In the genomic region with DNA sequence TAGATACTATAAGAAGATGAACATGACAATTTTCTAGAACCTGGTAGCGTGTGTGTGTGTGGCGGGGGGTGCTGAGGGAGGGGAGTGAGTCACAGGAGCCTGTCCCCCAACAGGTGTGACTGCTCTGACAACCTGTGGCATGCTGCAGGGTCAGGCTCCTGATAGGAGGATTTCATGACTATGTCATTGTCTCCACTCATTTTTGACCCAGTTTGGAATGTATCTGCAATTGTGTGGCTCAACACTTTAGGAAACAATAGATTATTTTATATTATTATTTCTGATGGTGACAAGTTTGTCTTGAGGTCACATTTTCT, we compare ENCODE assay signal across 2 cellular contexts.
TF ChIP-seq lines count a peak whose summit lies in the region.

No MANE protein-coding gene starts in this region.

TF ChIP-seq in GM23338, 12 proteins besides CTCF, POLR2A, EP300 and RAD21 (continues in another document):
- TF ChIP-seq, protein P1, sequence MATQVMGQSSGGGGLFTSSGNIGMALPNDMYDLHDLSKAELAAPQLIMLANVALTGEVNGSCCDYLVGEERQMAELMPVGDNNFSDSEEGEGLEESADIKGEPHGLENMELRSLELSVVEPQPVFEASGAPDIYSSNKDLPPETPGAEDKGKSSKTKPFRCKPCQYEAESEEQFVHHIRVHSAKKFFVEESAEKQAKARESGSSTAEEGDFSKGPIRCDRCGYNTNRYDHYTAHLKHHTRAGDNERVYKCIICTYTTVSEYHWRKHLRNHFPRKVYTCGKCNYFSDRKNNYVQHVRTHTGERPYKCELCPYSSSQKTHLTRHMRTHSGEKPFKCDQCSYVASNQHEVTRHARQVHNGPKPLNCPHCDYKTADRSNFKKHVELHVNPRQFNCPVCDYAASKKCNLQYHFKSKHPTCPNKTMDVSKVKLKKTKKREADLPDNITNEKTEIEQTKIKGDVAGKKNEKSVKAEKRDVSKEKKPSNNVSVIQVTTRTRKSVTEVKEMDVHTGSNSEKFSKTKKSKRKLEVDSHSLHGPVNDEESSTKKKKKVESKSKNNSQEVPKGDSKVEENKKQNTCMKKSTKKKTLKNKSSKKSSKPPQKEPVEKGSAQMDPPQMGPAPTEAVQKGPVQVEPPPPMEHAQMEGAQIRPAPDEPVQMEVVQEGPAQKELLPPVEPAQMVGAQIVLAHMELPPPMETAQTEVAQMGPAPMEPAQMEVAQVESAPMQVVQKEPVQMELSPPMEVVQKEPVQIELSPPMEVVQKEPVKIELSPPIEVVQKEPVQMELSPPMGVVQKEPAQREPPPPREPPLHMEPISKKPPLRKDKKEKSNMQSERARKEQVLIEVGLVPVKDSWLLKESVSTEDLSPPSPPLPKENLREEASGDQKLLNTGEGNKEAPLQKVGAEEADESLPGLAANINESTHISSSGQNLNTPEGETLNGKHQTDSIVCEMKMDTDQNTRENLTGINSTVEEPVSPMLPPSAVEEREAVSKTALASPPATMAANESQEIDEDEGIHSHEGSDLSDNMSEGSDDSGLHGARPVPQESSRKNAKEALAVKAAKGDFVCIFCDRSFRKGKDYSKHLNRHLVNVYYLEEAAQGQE (IDR thresholded peaks at IDR 0.05; ENCODE audit: unreplicated experiment), result no peak
- TF ChIP-seq ZNF331 (CRISPR knock-in tag; IDR thresholded peaks at IDR 0.05; ENCODE audit: low read depth) (no peak), NANOG (IDR thresholded peaks at IDR 0.05; ENCODE audit: borderline replicate concordance) (no peak), JUNB (IDR thresholded peaks at IDR 0.05; ENCODE audit: unreplicated experiment) (no peak), EZH2 (IDR thresholded peaks at IDR 0.05; ENCODE audit: low read depth, unreplicated experiment) (no peak), ZNF114 (CRISPR knock-in tag; IDR thresholded peaks at IDR 0.05) (no peak), CREB1 (CRISPR knock-in tag; IDR thresholded peaks at IDR 0.05; ENCODE audit: low read depth) (no peak), POLR2AphosphoS5 (IDR thresholded peaks at IDR 0.05; ENCODE audit: low read depth) (no peak), STAT1 (IDR thresholded peaks at IDR 0.05; ENCODE audit: unreplicated experiment) (no peak), EZH2phosphoT487 (IDR thresholded peaks at IDR 0.05; ENCODE audit: unreplicated experiment) (no peak)
- TF ChIP-seq, protein P2, sequence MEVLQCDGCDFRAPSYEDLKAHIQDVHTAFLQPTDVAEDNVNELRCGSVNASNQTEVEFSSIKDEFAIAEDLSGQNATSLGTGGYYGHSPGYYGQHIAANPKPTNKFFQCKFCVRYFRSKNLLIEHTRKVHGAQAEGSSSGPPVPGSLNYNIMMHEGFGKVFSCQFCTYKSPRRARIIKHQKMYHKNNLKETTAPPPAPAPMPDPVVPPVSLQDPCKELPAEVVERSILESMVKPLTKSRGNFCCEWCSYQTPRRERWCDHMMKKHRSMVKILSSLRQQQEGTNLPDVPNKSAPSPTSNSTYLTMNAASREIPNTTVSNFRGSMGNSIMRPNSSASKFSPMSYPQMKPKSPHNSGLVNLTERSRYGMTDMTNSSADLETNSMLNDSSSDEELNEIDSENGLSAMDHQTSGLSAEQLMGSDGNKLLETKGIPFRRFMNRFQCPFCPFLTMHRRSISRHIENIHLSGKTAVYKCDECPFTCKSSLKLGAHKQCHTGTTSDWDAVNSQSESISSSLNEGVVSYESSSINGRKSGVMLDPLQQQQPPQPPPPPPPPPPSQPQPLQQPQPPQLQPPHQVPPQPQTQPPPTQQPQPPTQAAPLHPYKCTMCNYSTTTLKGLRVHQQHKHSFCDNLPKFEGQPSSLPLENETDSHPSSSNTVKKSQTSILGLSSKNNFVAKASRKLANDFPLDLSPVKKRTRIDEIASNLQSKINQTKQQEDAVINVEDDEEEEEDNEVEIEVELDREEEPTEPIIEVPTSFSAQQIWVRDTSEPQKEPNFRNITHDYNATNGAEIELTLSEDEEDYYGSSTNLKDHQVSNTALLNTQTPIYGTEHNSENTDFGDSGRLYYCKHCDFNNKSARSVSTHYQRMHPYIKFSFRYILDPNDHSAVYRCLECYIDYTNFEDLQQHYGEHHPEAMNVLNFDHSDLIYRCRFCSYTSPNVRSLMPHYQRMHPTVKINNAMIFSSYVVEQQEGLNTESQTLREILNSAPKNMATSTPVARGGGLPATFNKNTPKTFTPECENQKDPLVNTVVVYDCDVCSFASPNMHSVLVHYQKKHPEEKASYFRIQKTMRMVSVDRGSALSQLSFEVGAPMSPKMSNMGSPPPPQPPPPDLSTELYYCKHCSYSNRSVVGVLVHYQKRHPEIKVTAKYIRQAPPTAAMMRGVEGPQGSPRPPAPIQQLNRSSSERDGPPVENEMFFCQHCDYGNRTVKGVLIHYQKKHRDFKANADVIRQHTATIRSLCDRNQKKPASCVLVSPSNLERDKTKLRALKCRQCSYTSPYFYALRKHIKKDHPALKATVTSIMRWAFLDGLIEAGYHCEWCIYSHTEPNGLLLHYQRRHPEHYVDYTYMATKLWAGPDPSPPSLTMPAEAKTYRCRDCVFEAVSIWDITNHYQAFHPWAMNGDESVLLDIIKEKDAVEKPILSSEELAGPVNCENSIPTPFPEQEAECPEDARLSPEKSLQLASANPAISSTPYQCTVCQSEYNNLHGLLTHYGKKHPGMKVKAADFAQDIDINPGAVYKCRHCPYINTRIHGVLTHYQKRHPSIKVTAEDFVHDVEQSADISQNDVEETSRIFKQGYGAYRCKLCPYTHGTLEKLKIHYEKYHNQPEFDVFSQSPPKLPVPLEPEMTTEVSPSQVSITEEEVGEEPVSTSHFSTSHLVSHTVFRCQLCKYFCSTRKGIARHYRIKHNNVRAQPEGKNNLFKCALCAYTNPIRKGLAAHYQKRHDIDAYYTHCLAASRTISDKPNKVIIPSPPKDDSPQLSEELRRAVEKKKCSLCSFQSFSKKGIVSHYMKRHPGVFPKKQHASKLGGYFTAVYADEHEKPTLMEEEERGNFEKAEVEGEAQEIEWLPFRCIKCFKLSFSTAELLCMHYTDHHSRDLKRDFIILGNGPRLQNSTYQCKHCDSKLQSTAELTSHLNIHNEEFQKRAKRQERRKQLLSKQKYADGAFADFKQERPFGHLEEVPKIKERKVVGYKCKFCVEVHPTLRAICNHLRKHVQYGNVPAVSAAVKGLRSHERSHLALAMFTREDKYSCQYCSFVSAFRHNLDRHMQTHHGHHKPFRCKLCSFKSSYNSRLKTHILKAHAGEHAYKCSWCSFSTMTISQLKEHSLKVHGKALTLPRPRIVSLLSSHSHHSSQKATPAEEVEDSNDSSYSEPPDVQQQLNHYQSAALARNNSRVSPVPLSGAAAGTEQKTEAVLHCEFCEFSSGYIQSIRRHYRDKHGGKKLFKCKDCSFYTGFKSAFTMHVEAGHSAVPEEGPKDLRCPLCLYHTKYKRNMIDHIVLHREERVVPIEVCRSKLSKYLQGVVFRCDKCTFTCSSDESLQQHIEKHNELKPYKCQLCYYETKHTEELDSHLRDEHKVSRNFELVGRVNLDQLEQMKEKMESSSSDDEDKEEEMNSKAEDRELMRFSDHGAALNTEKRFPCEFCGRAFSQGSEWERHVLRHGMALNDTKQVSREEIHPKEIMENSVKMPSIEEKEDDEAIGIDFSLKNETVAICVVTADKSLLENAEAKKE (CRISPR knock-in tag; IDR thresholded peaks at IDR 0.05), result no peak

TF ChIP-seq in HepG2, 621 proteins besides CTCF, POLR2A, EP300 and RAD21:
- TF ChIP-seq EHMT2 (IDR thresholded peaks at IDR 0.05; ENCODE audit: borderline replicate concordance, low read depth, low read length) (no peak), ZNF776 (CRISPR knock-in tag; IDR thresholded peaks at IDR 0.05) (no peak), NFE2 (CRISPR knock-in tag; IDR thresholded peaks at IDR 0.05) (no peak), HNRNPLL (IDR thresholded peaks at IDR 0.05; ENCODE audit: low read depth, low read length, poor library complexity, severe bottlenecking) (no peak), ZBTB7B (CRISPR knock-in tag; IDR thresholded peaks at IDR 0.05) (no peak), BRCA1 (CRISPR knock-in tag; IDR thresholded peaks at IDR 0.05) (no peak), KLF11 (CRISPR knock-in tag; IDR thresholded peaks at IDR 0.05) (no peak), FLYWCH1 (CRISPR knock-in tag; IDR thresholded peaks at IDR 0.05) (no peak), TSC22D2 (CRISPR knock-in tag; IDR thresholded peaks at IDR 0.05; ENCODE audit: borderline replicate concordance) (no peak), CHCHD3 (CRISPR knock-in tag; IDR thresholded peaks at IDR 0.05) (no peak), ZBTB20 (CRISPR knock-in tag; IDR thresholded peaks at IDR 0.05; ENCODE audit: borderline replicate concordance, low read depth) (no peak), ZNF563 (CRISPR knock-in tag; IDR thresholded peaks at IDR 0.05) (no peak), SP140L (CRISPR knock-in tag; IDR thresholded peaks at IDR 0.05; ENCODE audit: borderline replicate concordance) (no peak), AKAP8 (CRISPR knock-in tag; IDR thresholded peaks at IDR 0.05) (no peak)
- TF ChIP-seq, protein P3, sequence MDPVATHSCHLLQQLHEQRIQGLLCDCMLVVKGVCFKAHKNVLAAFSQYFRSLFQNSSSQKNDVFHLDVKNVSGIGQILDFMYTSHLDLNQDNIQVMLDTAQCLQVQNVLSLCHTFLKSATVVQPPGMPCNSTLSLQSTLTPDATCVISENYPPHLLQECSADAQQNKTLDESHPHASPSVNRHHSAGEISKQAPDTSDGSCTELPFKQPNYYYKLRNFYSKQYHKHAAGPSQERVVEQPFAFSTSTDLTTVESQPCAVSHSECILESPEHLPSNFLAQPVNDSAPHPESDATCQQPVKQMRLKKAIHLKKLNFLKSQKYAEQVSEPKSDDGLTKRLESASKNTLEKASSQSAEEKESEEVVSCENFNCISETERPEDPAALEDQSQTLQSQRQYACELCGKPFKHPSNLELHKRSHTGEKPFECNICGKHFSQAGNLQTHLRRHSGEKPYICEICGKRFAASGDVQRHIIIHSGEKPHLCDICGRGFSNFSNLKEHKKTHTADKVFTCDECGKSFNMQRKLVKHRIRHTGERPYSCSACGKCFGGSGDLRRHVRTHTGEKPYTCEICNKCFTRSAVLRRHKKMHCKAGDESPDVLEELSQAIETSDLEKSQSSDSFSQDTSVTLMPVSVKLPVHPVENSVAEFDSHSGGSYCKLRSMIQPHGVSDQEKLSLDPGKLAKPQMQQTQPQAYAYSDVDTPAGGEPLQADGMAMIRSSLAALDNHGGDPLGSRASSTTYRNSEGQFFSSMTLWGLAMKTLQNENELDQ (CRISPR knock-in tag; IDR thresholded peaks at IDR 0.05; ENCODE audit: borderline replicate concordance), result no peak
- TF ChIP-seq, protein P4, sequence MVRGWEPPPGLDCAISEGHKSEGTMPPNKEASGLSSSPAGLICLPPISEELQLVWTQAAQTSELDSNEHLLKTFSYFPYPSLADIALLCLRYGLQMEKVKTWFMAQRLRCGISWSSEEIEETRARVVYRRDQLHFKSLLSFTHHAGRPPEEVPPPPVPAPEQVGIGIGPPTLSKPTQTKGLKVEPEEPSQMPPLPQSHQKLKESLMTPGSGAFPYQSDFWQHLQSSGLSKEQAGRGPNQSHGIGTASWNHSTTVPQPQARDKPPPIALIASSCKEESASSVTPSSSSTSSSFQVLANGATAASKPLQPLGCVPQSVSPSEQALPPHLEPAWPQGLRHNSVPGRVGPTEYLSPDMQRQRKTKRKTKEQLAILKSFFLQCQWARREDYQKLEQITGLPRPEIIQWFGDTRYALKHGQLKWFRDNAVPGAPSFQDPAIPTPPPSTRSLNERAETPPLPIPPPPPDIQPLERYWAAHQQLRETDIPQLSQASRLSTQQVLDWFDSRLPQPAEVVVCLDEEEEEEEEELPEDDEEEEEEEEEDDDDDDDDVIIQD (CRISPR knock-in tag; IDR thresholded peaks at IDR 0.05; ENCODE audit: low read depth), result no peak
TF ChIP-seq in HepG2: peak in this region for 0.
